ENCODE assay signal across 7 cellular contexts in genomic region chr4:173505924-173506779, GRCh38. TPM values are rescaled to one million over a fixed set of nuclear protein-coding genes. Genes with fewer than 3 reads are reported as not detected.
DNase-seq lines count a peak whose midpoint lies in the region; ATAC-seq and FAIRE-seq lines count a peak whose summit lies in the region.

No MANE protein-coding gene starts in this region.

- peaks cover 91% of the 10 kb centered on the region for H3K27me3 Mint-ChIP-seq in activated naive CD8-positive, alpha-beta T cell treated with anti-CD3 and anti-CD28 coated beads, Interleukin-2, amount 50 U/mL, for 24 hours

- H3K4me1 Mint-ChIP-seq in activated naive CD8-positive, alpha-beta T cell treated with anti-CD3 and anti-CD28 coated beads, Interleukin-2, amount 50 U/mL, for 24 hours = peaks cover 32% of the 10 kb centered on the region

- H3K36me3 ChIP-seq in small intestine (ENCODE audit: control insufficient read depth in 2 of 2, insufficient read depth in 2 of 2, low read length in 2 of 2) = no peaks in the 10 kb centered on the region

- peaks cover 10% of the 10 kb centered on the region for H3K36me3 Mint-ChIP-seq in activated naive CD8-positive, alpha-beta T cell treated with anti-CD3 and anti-CD28 coated beads, Interleukin-2, amount 50 U/mL, for 24 hours (ENCODE audit: low read depth)

- peak overlapping the region; percentile 38 for H3K4me3 Mint-ChIP-seq in activated naive CD8-positive, alpha-beta T cell treated with anti-CD3 and anti-CD28 coated beads, Interleukin-2, amount 50 U/mL, for 24 hours

- no peak overlapping the region for H3K4me3 ChIP-seq in small intestine (ENCODE audit: low read depth in 1 of 2, low read length in 2 of 2)

- DNase-seq in ELF-1 (ENCODE audit: low read depth, low spot score) (peak; percentile 73), GM19240 (ENCODE audit: insufficient read length, low spot score) (peak; percentile 67), NCI-H526 (lab: John Stamatoyannopoulos, UW) (peak; percentile 62 to 77), hepatic stellate cell (ENCODE audit: low spot score) (peak; percentile 87), small intestine (peak; percentile 43)
- peak; percentile 55 for DNase-seq in activated naive CD8-positive, alpha-beta T cell treated with anti-CD3 and anti-CD28 coated beads, Interleukin-2, amount 50 U/mL, for 24 hours

- FAIRE-seq in small intestine (lab: Jason Lieb, UNC) = no peak

- peaks cover 5% of the 10 kb centered on the region for H3K9me3 Mint-ChIP-seq in activated naive CD8-positive, alpha-beta T cell treated with anti-CD3 and anti-CD28 coated beads, Interleukin-2, amount 50 U/mL, for 24 hours

- H3K4me1 ChIP-seq in small intestine (ENCODE audit: control insufficient read depth in 2 of 2, insufficient read depth in 1 of 2, low read depth in 1 of 2, low read length in 1 of 2) = peaks cover 0 to 6% of the 10 kb centered on the region in 2 donors

- no peak overlapping the region for H3K27ac ChIP-seq in small intestine (ENCODE audit: low read depth in 1 of 2, low read length in 1 of 2)

- ATAC-seq in HG03108 (IDR thresholded peaks at IDR 0.05; ENCODE audit: unreplicated experiment) = peak; percentile 58
- ATAC-seq in activated naive CD8-positive, alpha-beta T cell treated with anti-CD3 and anti-CD28 coated beads, Interleukin-2, amount 50 U/mL, for 24 hours = peak; percentile 65

- H3K9me3 ChIP-seq in small intestine (ENCODE audit: control insufficient read depth, low read depth) = no peaks in the 10 kb centered on the region

- H3K27me3 ChIP-seq in small intestine (ENCODE audit: control insufficient read depth in 2 of 2, insufficient read depth in 2 of 2, low read length in 2 of 2) = peaks cover 7 to 62% of the 10 kb centered on the region in 2 donors

- H3K27ac Mint-ChIP-seq in activated naive CD8-positive, alpha-beta T cell treated with anti-CD3 and anti-CD28 coated beads, Interleukin-2, amount 50 U/mL, for 24 hours = no peak overlapping the region

- WGBS in small intestine, 3 donors = 21 to 28% (median 22%) methylated on average over 20 of the region's 20 CpGs

RNA-seq across cellular contexts. Expression of gene HAND2, which starts 23.9 kb away (rescaled TPM):
- polyA plus RNA-seq in small intestine = 10 to 100 TPM in 1 of 3 donors, not detected in 2; 16.3 TPM
